In genomic region chr2:24791452-24791851, GRCh38 we compare ENCODE assay signal across 1 cellular context.
TF ChIP-seq lines count a peak whose summit lies in the region.

No MANE protein-coding gene starts in this region.

TF ChIP-seq in GM23338, 12 proteins besides CTCF, POLR2A, EP300 and RAD21:
- no peak for TF ChIP-seq POLR2AphosphoS5 (IDR thresholded peaks at IDR 0.05; ENCODE audit: low read depth)
- no peak for TF ChIP-seq ZNF462 (CRISPR knock-in tag; IDR thresholded peaks at IDR 0.05)
- TF ChIP-seq STAT1 (IDR thresholded peaks at IDR 0.05; ENCODE audit: unreplicated experiment), result no peak
- TF ChIP-seq ZNF114 (CRISPR knock-in tag; IDR thresholded peaks at IDR 0.05), result no peak
